In genomic region chr9:138122676-138123075, GRCh38 we compare ENCODE assay signal across 17 cellular contexts.
DNase-seq lines count a peak whose midpoint lies in the region; ATAC-seq and TF ChIP-seq lines count a peak whose summit lies in the region.
"Had no signal": no experiment of that assay in that cellular context is flagged by ENCODE, and none has a peak within 500 bp of the region (broad histone marks: within the 10 kb centered on the region; RNA-seq: fewer than 3 reads in every experiment).

No MANE protein-coding gene starts in this region.

- no CpG with 5 or more reads among the region's 13 CpGs for WGBS in trophoblast cell (ENCODE audit: extremely low coverage, insufficient coverage, insufficient read length)

- H3K27ac ChIP-seq in left lung (no peak overlapping the region), trophoblast cell (ENCODE audit: low read depth, low read length) (no peak overlapping the region)
- H3K27ac ChIP-seq: C4-2B had no signal

- DNase-seq in GF-D8 (lab: John Stamatoyannopoulos, UW) (peak; percentile 2), endothelial cell (ENCODE audit: low spot score) (no peak), left lung (peak; percentile 14 to 29), NK-92 (lab: John Stamatoyannopoulos, UW; ENCODE audit: unreplicated experiment) (no peak), trophoblast cell (no peak)
- DNase-seq in activated CD4-positive, alpha-beta T cell treated with anti-CD3 and anti-CD28 coated beads, Interleukin-2, amount 50 U/mL, for 1 hour: no peak
- DNase-seq: Caco-2; CD4-positive, CD25-positive, alpha-beta regulatory T cell; CD8-positive, alpha-beta T cell; DMS153; DND-41; GOT3; HFFc6 had no signal

- no peak overlapping the region for H2BK12ac ChIP-seq in trophoblast cell (ENCODE audit: low read length)

- H3K27me3 ChIP-seq in left lung: peaks cover 0 to 24% of the 10 kb centered on the region in 2 donors
- no peaks in the 10 kb centered on the region for H3K27me3 ChIP-seq in trophoblast cell (ENCODE audit: insufficient read depth, low read length)

- no peak overlapping the region for H3K9ac ChIP-seq in trophoblast cell (ENCODE audit: low read length)

- no peak overlapping the region for H2BK120ac ChIP-seq in trophoblast cell (ENCODE audit: insufficient read depth, low read length, poor library complexity)

- H3K9me3 ChIP-seq in left lung (no peaks in the 10 kb centered on the region), trophoblast cell (ENCODE audit: insufficient read depth, low read depth, low read length) (peaks cover 63% of the 10 kb centered on the region)
- H3K9me3 ChIP-seq: Caco-2 had no signal

- H3K27me3 Mint-ChIP-seq in IgD-negative memory B cell (peaks cover 3% of the 10 kb centered on the region), endothelial cell (ENCODE audit: unreplicated experiment) (peaks cover 3% of the 10 kb centered on the region)
- H3K27me3 Mint-ChIP-seq: CD4-positive, CD25-positive, alpha-beta regulatory T cell had no signal

- H3K4me3 ChIP-seq in left lung (no peak overlapping the region), trophoblast cell (ENCODE audit: low read depth, low read length) (no peak overlapping the region)
- H3K4me3 ChIP-seq: HAP-1 had no signal

- no peak overlapping the region for H4K91ac ChIP-seq in trophoblast cell (ENCODE audit: low read depth, low read length)

- ATAC-seq in left lung (no peak), HG03520 (IDR thresholded peaks at IDR 0.05; ENCODE audit: unreplicated experiment) (no peak)
- ATAC-seq: CD8-positive, alpha-beta T cell had no signal

- no peak overlapping the region for H3K4me3 Mint-ChIP-seq in IgD-negative memory B cell
- peak overlapping the region; percentile 71 for H3K4me3 Mint-ChIP-seq in endothelial cell (ENCODE audit: unreplicated experiment)
- H3K4me3 Mint-ChIP-seq: CD4-positive, CD25-positive, alpha-beta regulatory T cell; CD8-positive, alpha-beta T cell; HFFc6 had no signal

- no peaks in the 10 kb centered on the region for H3K79me2 ChIP-seq in trophoblast cell (ENCODE audit: control insufficient read depth, insufficient read depth, low read length, poor library complexity)

- TF ChIP-seq CTCF in endothelial cell (IDR thresholded peaks at IDR 0.05; ENCODE audit: unreplicated experiment) (no peak), left lung (IDR thresholded peaks at IDR 0.05) (no peak)

- H3K9me3 Mint-ChIP-seq in IgD-negative memory B cell (no peaks in the 10 kb centered on the region), endothelial cell (ENCODE audit: unreplicated experiment) (peaks cover 3% of the 10 kb centered on the region)
- H3K9me3 Mint-ChIP-seq: CD4-positive, CD25-positive, alpha-beta regulatory T cell had no signal

- H3K4me1 Mint-ChIP-seq in IgD-negative memory B cell (no peaks in the 10 kb centered on the region), endothelial cell (ENCODE audit: unreplicated experiment) (no peaks in the 10 kb centered on the region)

- H3K27ac Mint-ChIP-seq in IgD-negative memory B cell (peak overlapping the region in 2 of 3 donors; percentile 34 to 96), endothelial cell (ENCODE audit: unreplicated experiment) (peak overlapping the region; percentile 37)
- H3K27ac Mint-ChIP-seq: CD8-positive, alpha-beta T cell; HFFc6 had no signal

- no peak overlapping the region for H3K23ac ChIP-seq in trophoblast cell (ENCODE audit: low read length)

- no peak overlapping the region for H3K4ac ChIP-seq in trophoblast cell (ENCODE audit: low read depth, low read length)

- H3K4me1 ChIP-seq in left lung: no peaks in the 10 kb centered on the region
- H3K4me1 ChIP-seq in trophoblast cell (ENCODE audit: control insufficient read depth in 1 of 2, insufficient read depth in 2 of 2, low read length in 2 of 2): no peaks in the 10 kb centered on the region
- H3K4me1 ChIP-seq: Caco-2, HAP-1 had no signal

- intact Hi-C loops in left lung (cut with DNase I): no loop called here

- H3K79me1 ChIP-seq in trophoblast cell (ENCODE audit: low read length): no peaks in the 10 kb centered on the region

- H3K4me2 ChIP-seq in trophoblast cell (ENCODE audit: low read length): no peak overlapping the region

- H2AK5ac ChIP-seq in trophoblast cell (ENCODE audit: low read length): no peak overlapping the region

- H2AFZ ChIP-seq in trophoblast cell (ENCODE audit: insufficient read depth, low read length, poor library complexity): no peak overlapping the region

- no peak overlapping the region for H4K8ac ChIP-seq in trophoblast cell (ENCODE audit: low read depth, low read length)

- no peaks in the 10 kb centered on the region for H3K36me3 Mint-ChIP-seq in IgD-negative memory B cell
- peaks cover 19% of the 10 kb centered on the region for H3K36me3 Mint-ChIP-seq in endothelial cell (ENCODE audit: low read depth, unreplicated experiment)
- H3K36me3 Mint-ChIP-seq: CD4-positive, CD25-positive, alpha-beta regulatory T cell; CD8-positive, alpha-beta T cell had no signal

- no peak overlapping the region for H3K18ac ChIP-seq in trophoblast cell (ENCODE audit: low read length)

- H2BK5ac ChIP-seq in trophoblast cell (ENCODE audit: low read depth, low read length, poor library complexity): no peak overlapping the region

- no peaks in the 10 kb centered on the region for H3K36me3 ChIP-seq in left lung
- no peaks in the 10 kb centered on the region for H3K36me3 ChIP-seq in trophoblast cell (ENCODE audit: control insufficient read depth in 1 of 2, insufficient read depth in 2 of 2, low read length in 2 of 2)
- H3K36me3 ChIP-seq: HAP-1 had no signal

- no peak overlapping the region for H3K14ac ChIP-seq in trophoblast cell (ENCODE audit: low read length)

- H4K12ac ChIP-seq in trophoblast cell (ENCODE audit: low read depth, low read length): no peak overlapping the region

Comparison
In these comparisons a context has a peak if more than half of its experiments do, and no peak if none do; other contexts are left out.
1. DNase-seq: peak in GF-D8 (single experiment) and left lung (2 of 2); none in endothelial cell (single experiment), NK-92 (single experiment), trophoblast cell (0 of 2) and activated CD4-positive, alpha-beta T cell treated with anti-CD3 and anti-CD28 coated beads, Interleukin-2, amount 50 U/mL, for 1 hour (single experiment).